In the genomic region with DNA sequence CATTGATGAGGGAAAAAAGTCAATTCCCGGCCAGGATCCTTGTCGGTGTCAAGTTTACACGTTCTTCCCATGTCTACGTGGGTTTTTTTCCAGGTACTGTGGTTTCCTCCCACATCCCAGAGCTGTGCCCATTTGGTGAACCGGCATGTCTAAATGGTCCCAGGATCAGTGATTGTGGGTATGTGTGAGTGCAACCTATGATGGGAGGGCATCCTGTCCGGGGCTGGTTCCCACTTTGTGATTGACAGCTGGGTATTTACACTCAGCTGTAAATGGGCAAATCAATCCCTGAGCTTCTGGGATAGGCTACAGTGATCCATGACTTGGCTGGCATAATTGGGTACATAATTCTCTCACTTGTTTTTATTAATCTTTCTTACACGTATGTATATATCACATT, we compare ENCODE assay signal across 8 cellular contexts.
"Had no signal": no experiment of that assay in that cellular context is flagged by ENCODE, and none has a peak within 500 bp of the region (broad histone marks: within the 10 kb centered on the region; RNA-seq: fewer than 3 reads in every experiment).

No MANE protein-coding gene starts in this region.

- DNase-seq: GDM1, GF-D8 had no signal

- H3K4me3 ChIP-seq: GM12878 had no signal

- FAIRE-seq: G401.6, GM12878, GM12891, GM12892, GM18507, GM19239 had no signal

- ATAC-seq: GM12878 had no signal
